10 cellular contexts compared by ENCODE assay signal in the genomic region with DNA sequence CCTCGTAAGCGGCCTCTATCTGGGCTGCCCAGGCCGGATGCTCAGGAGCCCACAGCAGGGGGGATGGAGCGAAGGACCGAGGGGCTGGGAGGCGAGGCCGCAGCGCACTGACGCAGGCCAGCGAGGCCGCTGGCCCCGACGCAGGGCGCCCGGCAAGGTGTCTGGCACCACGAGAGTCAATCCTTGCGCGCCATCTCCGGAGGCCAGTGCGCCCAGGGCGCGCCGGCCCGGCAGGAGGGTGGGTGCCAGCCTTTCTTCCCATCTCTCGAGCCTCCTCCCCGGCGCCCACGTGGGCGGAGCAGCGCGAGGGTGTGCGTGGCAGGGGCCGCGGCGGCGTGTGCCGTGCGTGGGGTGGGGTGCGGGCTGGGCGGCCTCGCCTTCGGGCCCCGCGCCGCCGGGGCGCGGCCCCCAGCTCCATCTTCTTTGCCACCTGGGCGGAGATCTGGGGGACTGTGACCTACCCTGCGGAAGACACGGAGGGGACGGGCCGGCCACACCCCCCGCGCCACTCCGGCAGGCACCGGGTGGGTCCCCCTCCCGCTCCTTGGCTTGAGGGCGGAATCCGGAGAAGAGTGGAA. TPM values are rescaled to one million over a fixed set of nuclear protein-coding genes. Genes with fewer than 3 reads are reported as not detected.
DNase-seq lines count a peak whose midpoint lies in the region; ATAC-seq and TF ChIP-seq lines count a peak whose summit lies in the region.
"Had no signal": no experiment of that assay in that cellular context is flagged by ENCODE, and none has a peak within 500 bp of the region (broad histone marks: within the 10 kb centered on the region; RNA-seq: fewer than 3 reads in every experiment).

No MANE protein-coding gene starts in this region.

- H3K79me2 ChIP-seq in SK-N-SH (ENCODE audit: insufficient read depth) = no peaks in the 10 kb centered on the region

- H3K4me3 ChIP-seq in SK-N-SH (ENCODE audit: low read depth in 2 of 2, low read length in 1 of 2) (peak overlapping the region in 1 of 2 experiments; percentile 54; a peak in 2 of 4 replicates), iPS-15b (ENCODE audit: low read depth, low read length) (peak overlapping the region; percentile 58), stomach smooth muscle (ENCODE audit: low read length in 2 of 2) (peak overlapping the region; percentile 51 to 60)

- POLR2A ChIA-PET in SK-N-SH (lab: Yijun Ruan, JAX) = interaction anchor here (0.6 to 3.1 kb wide), 11 partner anchors 16 to 312 kb away, joined by 3 to 27 read pairs (median 4); no protein-coding TSS in a partner anchor
- POLR2A ChIA-PET in activated CD8-positive, alpha-beta T cell treated with anti-CD3 and anti-CD28 coated beads for 36 hours (lab: Charles Lee) = interaction anchor here (2.1 to 3.6 kb wide), 2 partner anchors 18 to 22 kb away, joined by 7 to 33 read pairs; no protein-coding TSS in a partner anchor

- H3K4me1 ChIP-seq in SK-N-SH (ENCODE audit: control insufficient read depth in 1 of 2, insufficient read depth in 2 of 2, low read depth in 1 of 2, low read length in 1 of 2) (peaks cover 0 to 42% of the 10 kb centered on the region in 2 experiments; a peak in 1 of 4 replicates), iPS-15b (ENCODE audit: control insufficient read depth, insufficient read depth, low read length) (peaks cover 10% of the 10 kb centered on the region), stomach smooth muscle (ENCODE audit: control insufficient read depth, insufficient read depth, low read length) (peaks cover 20% of the 10 kb centered on the region)

- H3K9me3 Mint-ChIP-seq in activated CD8-positive, alpha-beta T cell treated with anti-CD3 and anti-CD28 coated beads for 36 hours = peaks cover 8% of the 10 kb centered on the region

- peaks cover 12% of the 10 kb centered on the region for H3K36me3 Mint-ChIP-seq in activated CD8-positive, alpha-beta T cell treated with anti-CD3 and anti-CD28 coated beads for 36 hours (ENCODE audit: low read depth)

- H3K36me3 ChIP-seq in SK-N-SH (replicated peaks in 1 of 2; ENCODE audit: control insufficient read depth in 1 of 2, insufficient read depth in 2 of 2, low read length in 1 of 2) (no peaks in the 10 kb centered on the region), iPS-15b (ENCODE audit: control insufficient read depth, insufficient read depth, low read length) (no peaks in the 10 kb centered on the region), stomach smooth muscle (ENCODE audit: control insufficient read depth in 2 of 2, insufficient read depth in 2 of 2, low read length in 2 of 2) (no peaks in the 10 kb centered on the region)

- H3K9me3 ChIP-seq in SK-N-SH = no peaks in the 10 kb centered on the region
- H3K9me3 ChIP-seq in iPS-15b (ENCODE audit: control insufficient read depth, insufficient read depth, low read length) = no peaks in the 10 kb centered on the region
- peaks cover 0 to 10% of the 10 kb centered on the region in 2 donors for H3K9me3 ChIP-seq in stomach smooth muscle (ENCODE audit: control insufficient read depth in 2 of 2, low read length in 2 of 2)

- H4K20me1 ChIP-seq in SK-N-SH (ENCODE audit: insufficient read depth) = no peaks in the 10 kb centered on the region

- peak overlapping the region in 1 of 2 experiments; percentile 91; a peak in 2 of 4 replicates for H3K27ac ChIP-seq in SK-N-SH (ENCODE audit: low read depth in 2 of 2, low read length in 1 of 2)
- no peak overlapping the region for H3K27ac ChIP-seq in stomach smooth muscle (ENCODE audit: low read length)

- H2AFZ ChIP-seq in SK-N-SH (ENCODE audit: low read depth) = no peak overlapping the region

- no peak for TF ChIP-seq CTCF in SK-N-SH (IDR thresholded peaks at IDR 0.05)
- no peak for TF ChIP-seq CTCF in activated CD8-positive, alpha-beta T cell treated with anti-CD3 and anti-CD28 coated beads for 36 hours (IDR thresholded peaks at IDR 0.05)

- CTCF ChIA-PET in SK-N-SH (lab: Yijun Ruan, JAX) = interaction anchor here (0.6 to 2.8 kb wide), 21 partner anchors 14 to 201 kb away, joined by 3 to 12 read pairs (median 4); no protein-coding TSS in a partner anchor
- CTCF ChIA-PET in activated CD8-positive, alpha-beta T cell treated with anti-CD3 and anti-CD28 coated beads for 36 hours (lab: Charles Lee) = interaction anchor here (0.6 to 1.4 kb wide), 2 partner anchors 13 to 18 kb away, joined by 3 to 5 read pairs; no protein-coding TSS in a partner anchor

- H3K27ac Mint-ChIP-seq in activated CD8-positive, alpha-beta T cell treated with anti-CD3 and anti-CD28 coated beads for 36 hours = peak overlapping the region; percentile 77

- peak overlapping the region; percentile 72 for H3K4me3 Mint-ChIP-seq in activated CD8-positive, alpha-beta T cell treated with anti-CD3 and anti-CD28 coated beads for 36 hours

- no peak for TF ChIP-seq RAD21 in SK-N-SH (IDR thresholded peaks at IDR 0.05; ENCODE audit: low read length)

- peaks cover 30% of the 10 kb centered on the region for H3K4me1 Mint-ChIP-seq in activated CD8-positive, alpha-beta T cell treated with anti-CD3 and anti-CD28 coated beads for 36 hours (ENCODE audit: low read depth)

- H3K27me3 Mint-ChIP-seq in activated CD8-positive, alpha-beta T cell treated with anti-CD3 and anti-CD28 coated beads for 36 hours = peaks cover 35% of the 10 kb centered on the region

- no peak for TF ChIP-seq EP300 in SK-N-SH (IDR thresholded peaks at IDR 0.05; ENCODE audit: borderline replicate concordance in 1 of 2, low read depth in 1 of 2, low read length in 1 of 2)

- DNase-seq in SK-N-SH (peak; percentile 74), hepatic stellate cell (ENCODE audit: low spot score) (no peak), AG08396 (ENCODE audit: low spot score) (no peak)
- DNase-seq in activated CD8-positive, alpha-beta T cell treated with anti-CD3 and anti-CD28 coated beads for 36 hours = peak; percentile 39
- DNase-seq: dermis blood vessel endothelial cell, RPMI8226 had no signal

- H3K4me2 ChIP-seq in SK-N-SH = no peak overlapping the region

- ATAC-seq in SK-N-SH treated with all-trans-retinoic acid at 6 μM for 48 hours = no peak
- ATAC-seq in activated CD8-positive, alpha-beta T cell treated with anti-CD3 and anti-CD28 coated beads for 36 hours = peak; percentile 3
- ATAC-seq in GM18502 (IDR thresholded peaks at IDR 0.05; ENCODE audit: poor library complexity, unreplicated experiment) = no peak

- H3K9me2 ChIP-seq in SK-N-SH = no peaks in the 10 kb centered on the region

- no peak overlapping the region for H3K9ac ChIP-seq in SK-N-SH
- no peak overlapping the region for H3K9ac ChIP-seq in iPS-15b (ENCODE audit: low read depth, low read length)
- H3K9ac ChIP-seq in stomach smooth muscle (ENCODE audit: low read length in 2 of 2) = no peak overlapping the region

- no peaks in the 10 kb centered on the region for H3K27me3 ChIP-seq in SK-N-SH (ENCODE audit: insufficient read depth)
- H3K27me3 ChIP-seq in iPS-15b (ENCODE audit: control insufficient read depth, insufficient read depth, low read length) = peaks cover 19% of the 10 kb centered on the region
- H3K27me3 ChIP-seq in stomach smooth muscle (ENCODE audit: control insufficient read depth in 1 of 2, insufficient read depth in 2 of 2, low read length in 2 of 2) = peaks cover 46 to 51% of the 10 kb centered on the region in 2 donors

- 0% methylated on average over 7 of the region's 60 CpGs for WGBS in SK-N-SH (ENCODE audit: low lambda C conversion rate)

- intact Hi-C loops in activated CD8-positive, alpha-beta T cell treated with anti-CD3 and anti-CD28 coated beads for 36 hours (cut with micrococcal nuclease) = no loop called here

- H3F3A ChIP-seq in SK-N-SH (replicated peaks; ENCODE audit: insufficient read depth) = no peaks in the 10 kb centered on the region

TF ChIP-seq in SK-N-SH, 30 proteins besides CTCF, POLR2A, EP300 and RAD21:
- no peak for TF ChIP-seq CHD2 (IDR thresholded peaks at IDR 0.05; ENCODE audit: low read length, partially characterized antibody)

TF ChIP-seq in SK-N-SH treated with all-trans-retinoic acid at 6 μM for 48 hours, 23 proteins besides CTCF, POLR2A, EP300 and RAD21 (continues in another document):
- TF ChIP-seq SNAI2 (CRISPR knock-in tag; IDR thresholded peaks at IDR 0.05) (no peak), ZFP30 (CRISPR knock-in tag; IDR thresholded peaks at IDR 0.05) (no peak), TOX (CRISPR knock-in tag; IDR thresholded peaks at IDR 0.05; ENCODE audit: borderline replicate concordance) (no peak), CSDC2 (CRISPR knock-in tag; IDR thresholded peaks at IDR 0.05) (no peak), ZC3H10 (CRISPR knock-in tag; IDR thresholded peaks at IDR 0.05) (no peak), ESRRG (CRISPR knock-in tag; IDR thresholded peaks at IDR 0.05) (no peak), RARB (CRISPR knock-in tag; IDR thresholded peaks at IDR 0.05) (no peak), ZNF565 (CRISPR knock-in tag; conservative IDR thresholded peaks at IDR 0.05; ENCODE audit: low read depth) (no peak)
- TF ChIP-seq, protein P1, sequence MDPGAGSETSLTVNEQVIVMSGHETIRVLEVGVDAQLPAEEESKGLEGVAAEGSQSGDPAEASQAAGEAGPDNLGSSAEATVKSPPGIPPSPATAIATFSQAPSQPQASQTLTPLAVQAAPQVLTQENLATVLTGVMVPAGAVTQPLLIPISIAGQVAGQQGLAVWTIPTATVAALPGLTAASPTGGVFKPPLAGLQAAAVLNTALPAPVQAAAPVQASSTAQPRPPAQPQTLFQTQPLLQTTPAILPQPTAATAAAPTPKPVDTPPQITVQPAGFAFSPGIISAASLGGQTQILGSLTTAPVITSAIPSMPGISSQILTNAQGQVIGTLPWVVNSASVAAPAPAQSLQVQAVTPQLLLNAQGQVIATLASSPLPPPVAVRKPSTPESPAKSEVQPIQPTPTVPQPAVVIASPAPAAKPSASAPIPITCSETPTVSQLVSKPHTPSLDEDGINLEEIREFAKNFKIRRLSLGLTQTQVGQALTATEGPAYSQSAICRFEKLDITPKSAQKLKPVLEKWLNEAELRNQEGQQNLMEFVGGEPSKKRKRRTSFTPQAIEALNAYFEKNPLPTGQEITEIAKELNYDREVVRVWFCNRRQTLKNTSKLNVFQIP (CRISPR knock-in tag; IDR thresholded peaks at IDR 0.05; ENCODE audit: borderline replicate concordance, low read depth) = no peak

RNA-seq across cellular contexts. Expression of gene JAKMIP1, which starts 0.9 kb away (rescaled TPM):
- polyA plus RNA-seq in SK-N-SH (2012; rRNA removed) = 0.54 and 1.0 TPM in 2 replicates
- polyA plus RNA-seq in SK-N-SH (2012; cell fraction: cytosol; rRNA removed) = 0.98 and 1.7 TPM in 2 replicates
- polyA plus RNA-seq in SK-N-SH (2012; cell fraction: nucleus; rRNA removed) = 0.17 and 0.63 TPM in 2 replicates
- 1 to 10 TPM; 5.6 to 6.3 TPM for total RNA-seq in activated CD8-positive, alpha-beta T cell treated with anti-CD3 and anti-CD28 coated beads for 36 hours
- total RNA-seq: dermis blood vessel endothelial cell had no signal

Comparison
In these comparisons a context has a peak if more than half of its experiments do, and no peak if none do; other contexts are left out.
1. DNase-seq: peak in SK-N-SH (single experiment) and activated CD8-positive, alpha-beta T cell treated with anti-CD3 and anti-CD28 coated beads for 36 hours (single experiment); none in hepatic stellate cell (single experiment) and AG08396 (single experiment).